29 cellular contexts compared by ENCODE assay signal in the genomic region with DNA sequence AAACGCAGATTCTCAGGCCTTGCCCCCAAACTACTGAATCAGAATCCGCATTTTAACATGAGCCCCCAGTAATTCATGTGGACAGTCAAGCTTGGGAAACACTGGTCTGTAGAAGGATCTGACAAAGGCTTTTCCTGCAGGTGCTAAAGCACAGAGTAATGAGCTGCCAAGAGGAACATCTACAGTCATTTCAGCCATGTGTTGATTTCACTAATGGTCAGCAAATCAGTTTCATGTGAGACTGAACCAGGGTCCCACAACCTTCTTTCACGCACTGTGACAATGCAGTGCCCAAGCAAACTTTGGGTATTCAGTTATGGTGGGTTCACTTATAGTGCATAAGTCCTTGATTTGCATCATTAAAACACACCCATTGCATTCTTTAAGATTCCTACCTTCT.
"Had no signal": no experiment of that assay in that cellular context is flagged by ENCODE, and none has a peak within 500 bp of the region (broad histone marks: within the 10 kb centered on the region; RNA-seq: fewer than 3 reads in every experiment).

No MANE protein-coding gene starts in this region.

- ATAC-seq: effector memory CD8-positive, alpha-beta T cell; left colon; left ventricle myocardium superior; lower lobe of right lung; natural killer cell; sciatic nerve; stimulated activated naive CD8-positive, alpha-beta T cell treated with anti-CD3 and anti-CD28 coated beads, Interleukin-15, amount 100 ng/mL, for 72 hours; upper lobe of right lung had no signal

- H3K27me3 ChIP-seq: esophagus squamous epithelium, neutrophil, pancreas, right atrium auricular region, suprapubic skin, transverse colon, upper lobe of right lung, uterus had no signal

- H3K27me3 Mint-ChIP-seq: effector memory CD8-positive, alpha-beta T cell; stimulated activated naive CD8-positive, alpha-beta T cell treated with anti-CD3 and anti-CD28 coated beads, Interleukin-15, amount 100 ng/mL, for 72 hours had no signal

- H3K36me3 ChIP-seq: esophagus squamous epithelium, lower lobe of right lung, neutrophil, pancreas, right atrium auricular region, suprapubic skin, transverse colon, upper lobe of right lung, uterus had no signal

- H3K27ac ChIP-seq: esophagus squamous epithelium, lower lobe of right lung, neutrophil, pancreas, right atrium auricular region, suprapubic skin, transverse colon, upper lobe of right lung, uterus had no signal

- H3K27ac Mint-ChIP-seq: effector memory CD8-positive, alpha-beta T cell; immature natural killer cell; memory B cell; natural killer cell; stimulated activated naive CD8-positive, alpha-beta T cell treated with anti-CD3 and anti-CD28 coated beads, Interleukin-15, amount 100 ng/mL, for 72 hours had no signal

- H3K4me1 ChIP-seq: esophagus squamous epithelium, lower lobe of right lung, pancreas, right atrium auricular region, suprapubic skin, transverse colon, upper lobe of right lung had no signal

- H3K4me3 Mint-ChIP-seq: effector memory CD8-positive, alpha-beta T cell; immature natural killer cell; memory B cell; natural killer cell; neural crest cell; stimulated activated naive CD8-positive, alpha-beta T cell treated with anti-CD3 and anti-CD28 coated beads, Interleukin-15, amount 100 ng/mL, for 72 hours had no signal

- H3K4me3 ChIP-seq: esophagus squamous epithelium, lower lobe of right lung, right atrium auricular region, smooth muscle cell, suprapubic skin, transverse colon, upper lobe of right lung, uterus had no signal

- H3K9me3 ChIP-seq: esophagus squamous epithelium, lower lobe of right lung, neutrophil, pancreas, right atrium auricular region, suprapubic skin, transverse colon, upper lobe of right lung, uterus had no signal

- DNase-seq: cortex of kidney; effector memory CD8-positive, alpha-beta T cell; erythroblast; esophagus squamous epithelium; hypothalamus; immature natural killer cell; islet precursor cell; kidney glomerular epithelial cell; left colon; left ventricle myocardium superior; lower lobe of right lung; natural killer cell; stimulated activated CD4-positive, alpha-beta T cell treated with anti-CD3 and anti-CD28 coated beads, Interleukin-12 subunit alpha, Interleukin-12 subunit beta, amount 100 ng/mL, for 4 hours; stimulated activated CD4-positive, alpha-beta T cell treated with anti-CD3 and anti-CD28 coated beads, Interleukin-1b, Interleukin-23, amount 100 ng/mL, for 48 hours; stimulated activated CD4-positive, alpha-beta T cell treated with anti-CD3 and anti-CD28 coated beads, Interleukin-4, amount 100 ng/mL, for 1 hour; stimulated activated CD8-positive, alpha-beta memory T cell treated with anti-CD3 and anti-CD28 coated beads, Interleukin-4, amount 100 ng/mL, for 48 hours; stimulated activated naive CD4-positive, alpha-beta T cell; stimulated activated naive CD8-positive, alpha-beta T cell treated with anti-CD3 and anti-CD28 coated beads, Interleukin-15, amount 100 ng/mL, for 72 hours; transverse colon; upper lobe of right lung; uterus had no signal

- H3K4me1 Mint-ChIP-seq: immature natural killer cell; memory B cell; natural killer cell; stimulated activated naive CD8-positive, alpha-beta T cell treated with anti-CD3 and anti-CD28 coated beads, Interleukin-15, amount 100 ng/mL, for 72 hours had no signal

- H3K36me3 Mint-ChIP-seq: immature natural killer cell, memory B cell, natural killer cell had no signal

- H3K4me2 ChIP-seq: smooth muscle cell had no signal
